Comparison of ENCODE assay signal across 9 cellular contexts in the genomic region with DNA sequence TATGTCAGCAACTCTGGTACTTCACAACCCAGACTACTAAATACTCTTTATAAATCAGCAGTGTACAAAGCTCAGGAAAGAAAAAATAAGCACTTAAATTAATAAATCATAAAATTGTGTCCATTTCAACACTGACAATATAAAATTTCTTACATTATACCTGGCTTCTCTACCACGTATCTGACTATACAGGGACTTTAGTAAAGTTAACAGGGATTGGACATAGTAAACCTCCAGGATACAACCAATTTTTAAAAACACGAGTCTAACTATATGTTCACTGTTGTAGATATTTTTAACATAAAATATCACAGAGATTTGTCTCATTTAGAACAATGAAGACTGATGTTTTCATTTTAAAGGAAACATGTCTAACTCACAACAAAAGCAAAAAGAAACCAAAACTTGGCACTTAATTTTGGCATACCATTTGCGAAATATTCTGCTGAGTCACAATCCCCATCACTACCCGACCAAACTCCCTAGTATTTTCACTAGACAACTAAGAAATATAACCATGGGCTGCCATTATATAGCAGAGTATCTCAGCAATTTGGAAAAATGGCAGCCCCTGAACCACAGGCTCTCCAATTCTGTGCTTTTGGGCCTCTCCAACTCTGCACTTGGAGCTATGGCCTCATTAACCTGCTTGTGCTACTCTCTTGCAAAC. TPM values are rescaled to one million over a fixed set of nuclear protein-coding genes. Genes with fewer than 3 reads are reported as not detected.
DNase-seq lines count a peak whose midpoint lies in the region; ATAC-seq and TF ChIP-seq lines count a peak whose summit lies in the region.
"Had no signal": no experiment of that assay in that cellular context is flagged by ENCODE, and none has a peak within 500 bp of the region (broad histone marks: within the 10 kb centered on the region; RNA-seq: fewer than 3 reads in every experiment).

No MANE protein-coding gene starts in this region.

- in situ Hi-C loops in transverse colon (cut with MboI; ENCODE audit: low pct_ligation_motif_present in 1 of 4, low pct_unique_long_range_greater_than_20kb in 1 of 4, low sequenced_read_pairs in 3 of 4) = no loop called here

- H3K27me3 Mint-ChIP-seq in activated naive CD4-positive, alpha-beta T cell treated with anti-CD3 and anti-CD28 coated beads, Interleukin-2, amount 50 U/mL, for 24 hours = no peaks in the 10 kb centered on the region
- H3K27me3 Mint-ChIP-seq in WTC11 (ENCODE audit: low read depth) (no peaks in the 10 kb centered on the region), glutamatergic neuron (ENCODE audit: unreplicated experiment) (no peaks in the 10 kb centered on the region)

- ATAC-seq in WTC11 (0 out of 2 replicates have a peak, but pooled peaks have one; percentile 18), body of pancreas (no peak), GM21717 (IDR thresholded peaks at IDR 0.05; ENCODE audit: unreplicated experiment) (no peak)
- ATAC-seq: Right ventricle myocardium inferior had no signal

- H3K27ac ChIP-seq in body of pancreas (no peak overlapping the region), transverse colon (no peak overlapping the region)

- H3K36me3 Mint-ChIP-seq in activated naive CD4-positive, alpha-beta T cell treated with anti-CD3 and anti-CD28 coated beads, Interleukin-2, amount 50 U/mL, for 24 hours = peaks cover 12% of the 10 kb centered on the region
- H3K36me3 Mint-ChIP-seq in WTC11 (peaks cover 20% of the 10 kb centered on the region), glutamatergic neuron (ENCODE audit: unreplicated experiment) (peaks cover 9% of the 10 kb centered on the region)

- TF ChIP-seq EP300 in transverse colon (IDR thresholded peaks at IDR 0.05; ENCODE audit: low read depth) = no peak

- POLR2A ChIA-PET in WTC11 (lab: Charles Lee) = interaction anchor here (0.6 kb wide), 1 partner anchor 58 kb away, joined by 3 read pairs; no protein-coding TSS in a partner anchor

- H3K36me3 ChIP-seq in body of pancreas (replicated peaks in 1 of 2; ENCODE audit: insufficient read depth in 1 of 2, low read depth in 2 of 2) = no peaks in the 10 kb centered on the region
- H3K36me3 ChIP-seq in transverse colon = no peaks in the 10 kb centered on the region

- no peak for TF ChIP-seq CTCF in WTC11 (IDR thresholded peaks at IDR 0.05)
- no peak for TF ChIP-seq CTCF in body of pancreas (IDR thresholded peaks at IDR 0.05)
- TF ChIP-seq CTCF in transverse colon (IDR thresholded peaks at IDR 0.05) = no peak
- no peak for TF ChIP-seq CTCF in glutamatergic neuron (IDR thresholded peaks at IDR 0.05; ENCODE audit: partially characterized antibody, unreplicated experiment)

- H3K27me3 ChIP-seq in body of pancreas (no peaks in the 10 kb centered on the region), transverse colon (no peaks in the 10 kb centered on the region)

- peaks cover 67% of the 10 kb centered on the region for H3K4me1 Mint-ChIP-seq in activated naive CD4-positive, alpha-beta T cell treated with anti-CD3 and anti-CD28 coated beads, Interleukin-2, amount 50 U/mL, for 24 hours
- H3K4me1 Mint-ChIP-seq in WTC11 (peaks cover 65% of the 10 kb centered on the region), glutamatergic neuron (ENCODE audit: low read depth, unreplicated experiment) (peaks cover 4% of the 10 kb centered on the region)

- CTCF ChIA-PET in WTC11 (lab: Charles Lee) = no interaction called here

- H3K9me3 ChIP-seq in body of pancreas (no peaks in the 10 kb centered on the region), transverse colon (no peaks in the 10 kb centered on the region)

- H3K9me3 Mint-ChIP-seq in activated naive CD4-positive, alpha-beta T cell treated with anti-CD3 and anti-CD28 coated beads, Interleukin-2, amount 50 U/mL, for 24 hours = peaks cover 6% of the 10 kb centered on the region
- H3K9me3 Mint-ChIP-seq in WTC11 = peaks cover 19% of the 10 kb centered on the region
- H3K9me3 Mint-ChIP-seq in glutamatergic neuron (ENCODE audit: unreplicated experiment) = no peaks in the 10 kb centered on the region

- no peak for TF ChIP-seq POLR2A in body of pancreas (IDR thresholded peaks at IDR 0.05)
- TF ChIP-seq POLR2A in transverse colon (IDR thresholded peaks at IDR 0.05) = no peak

- no peaks in the 10 kb centered on the region for H3K4me1 ChIP-seq in body of pancreas
- no peaks in the 10 kb centered on the region for H3K4me1 ChIP-seq in transverse colon

- intact Hi-C loops in body of pancreas (cut with DNase I) = no loop called here
- intact Hi-C loops in transverse colon (cut with DNase I; ENCODE audit: low total_unique reads) = no loop called here

- DNase-seq in activated naive CD4-positive, alpha-beta T cell (lab: John Stamatoyannopoulos, UW) = no peak
- DNase-seq in WTC11 (ENCODE audit: low spot score) = no peak
- peak; percentile 31 for DNase-seq in fibroblast of the conjunctiva (ENCODE audit: low read depth)
- DNase-seq in body of pancreas = no peak
- no peak for DNase-seq in transverse colon
- no peak for DNase-seq in glutamatergic neuron

- H3K4me3 ChIP-seq in body of pancreas = no peak overlapping the region
- no peak overlapping the region for H3K4me3 ChIP-seq in transverse colon

- H3K27ac Mint-ChIP-seq in activated naive CD4-positive, alpha-beta T cell treated with anti-CD3 and anti-CD28 coated beads, Interleukin-2, amount 50 U/mL, for 24 hours = peak overlapping the region; percentile 68
- H3K27ac Mint-ChIP-seq in WTC11 (peak overlapping the region; percentile 88), glutamatergic neuron (ENCODE audit: unreplicated experiment) (no peak overlapping the region)

- H3K4me3 Mint-ChIP-seq in activated naive CD4-positive, alpha-beta T cell treated with anti-CD3 and anti-CD28 coated beads, Interleukin-2, amount 50 U/mL, for 24 hours = peak overlapping the region; percentile 61
- H3K4me3 Mint-ChIP-seq in WTC11 (no peak overlapping the region), glutamatergic neuron (ENCODE audit: unreplicated experiment) (no peak overlapping the region)

- WGBS in body of pancreas, 2 donors = 57% methylated on average over 4 of the region's 4 CpGs
- 60 to 65% methylated on average over 4 of the region's 4 CpGs for WGBS in transverse colon (ENCODE audit: low coverage in 1 of 2), 2 donors

TF ChIP-seq in WTC11, 78 proteins besides CTCF, POLR2A, EP300 and RAD21 (continues in another document):
- TF ChIP-seq NR1H2 (CRISPR knock-in tag; IDR thresholded peaks at IDR 0.05) (no peak), MXD4 (CRISPR knock-in tag; IDR thresholded peaks at IDR 0.05; ENCODE audit: borderline replicate concordance) (no peak), JAZF1 (CRISPR knock-in tag; IDR thresholded peaks at IDR 0.05) (no peak), NFATC4 (CRISPR knock-in tag; IDR thresholded peaks at IDR 0.05) (no peak), SMAD4 (CRISPR knock-in tag; IDR thresholded peaks at IDR 0.05) (no peak), PRRX2 (CRISPR knock-in tag; IDR thresholded peaks at IDR 0.05) (no peak), TEAD4 (CRISPR knock-in tag; IDR thresholded peaks at IDR 0.05) (no peak)
- TF ChIP-seq, protein P1, sequence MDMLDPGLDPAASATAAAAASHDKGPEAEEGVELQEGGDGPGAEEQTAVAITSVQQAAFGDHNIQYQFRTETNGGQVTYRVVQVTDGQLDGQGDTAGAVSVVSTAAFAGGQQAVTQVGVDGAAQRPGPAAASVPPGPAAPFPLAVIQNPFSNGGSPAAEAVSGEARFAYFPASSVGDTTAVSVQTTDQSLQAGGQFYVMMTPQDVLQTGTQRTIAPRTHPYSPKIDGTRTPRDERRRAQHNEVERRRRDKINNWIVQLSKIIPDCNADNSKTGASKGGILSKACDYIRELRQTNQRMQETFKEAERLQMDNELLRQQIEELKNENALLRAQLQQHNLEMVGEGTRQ (CRISPR knock-in tag; IDR thresholded peaks at IDR 0.05) = no peak
- TF ChIP-seq, protein P2, sequence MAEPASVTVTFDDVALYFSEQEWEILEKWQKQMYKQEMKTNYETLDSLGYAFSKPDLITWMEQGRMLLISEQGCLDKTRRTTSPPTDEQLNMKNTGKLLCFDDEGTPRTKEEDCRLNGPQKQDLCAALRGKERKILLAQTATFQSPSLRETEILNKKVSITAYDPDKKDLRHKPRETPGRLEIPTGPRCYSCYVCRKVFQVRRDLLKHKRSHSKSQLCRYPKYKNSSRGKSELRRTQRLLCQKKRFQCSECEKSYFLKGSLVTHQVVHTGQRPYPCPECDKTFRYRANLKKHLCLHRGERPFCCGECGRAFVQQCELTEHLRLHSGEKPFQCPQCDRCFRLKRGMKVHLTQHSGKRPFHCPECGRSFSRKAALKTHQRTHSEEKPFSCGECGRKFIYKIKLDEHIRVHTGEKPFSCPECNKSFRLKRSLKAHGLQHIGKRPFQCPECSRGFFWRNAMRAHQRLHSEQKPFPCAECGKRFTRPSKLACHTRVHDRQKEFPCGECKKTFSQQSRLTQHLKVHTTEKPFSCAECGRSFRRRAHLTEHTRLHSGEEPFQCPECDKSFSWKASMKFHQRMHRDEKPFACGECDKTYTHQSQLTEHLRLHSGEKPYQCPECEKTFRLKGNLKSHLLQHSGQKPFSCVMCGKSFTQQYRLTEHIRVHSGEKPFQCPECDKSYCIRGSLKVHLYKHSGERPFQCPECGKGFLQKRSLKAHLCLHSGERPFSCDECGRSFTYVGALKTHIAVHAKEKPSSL (CRISPR knock-in tag; conservative IDR thresholded peaks at IDR 0.05) = no peak
- TF ChIP-seq, protein P3, sequence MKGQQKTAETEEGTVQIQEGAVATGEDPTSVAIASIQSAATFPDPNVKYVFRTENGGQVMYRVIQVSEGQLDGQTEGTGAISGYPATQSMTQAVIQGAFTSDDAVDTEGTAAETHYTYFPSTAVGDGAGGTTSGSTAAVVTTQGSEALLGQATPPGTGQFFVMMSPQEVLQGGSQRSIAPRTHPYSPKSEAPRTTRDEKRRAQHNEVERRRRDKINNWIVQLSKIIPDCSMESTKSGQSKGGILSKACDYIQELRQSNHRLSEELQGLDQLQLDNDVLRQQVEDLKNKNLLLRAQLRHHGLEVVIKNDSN (CRISPR knock-in tag; IDR thresholded peaks at IDR 0.05) = no peak

RNA-seq across cellular contexts. Expression of a gene that starts 14.4 kb away (rescaled TPM):
- 59.1 to 69.1 TPM (median 61.1 TPM) in 3 replicates for total RNA-seq in WTC11 (2021)
- total RNA-seq in body of pancreas = 1 to 10 TPM; 2.0 to 2.9 TPM
- 10 to 100 TPM in 1 of 4 donors, 1 to 10 TPM in 2, under 1 TPM in 1; 0.20 to 14.6 (median 2.5) TPM for total RNA-seq in transverse colon
- 9.5 TPM for total RNA-seq in glutamatergic neuron (ENCODE audit: unreplicated experiment)
